Comparison of ENCODE assay signal across 9 cellular contexts in the genomic region with DNA sequence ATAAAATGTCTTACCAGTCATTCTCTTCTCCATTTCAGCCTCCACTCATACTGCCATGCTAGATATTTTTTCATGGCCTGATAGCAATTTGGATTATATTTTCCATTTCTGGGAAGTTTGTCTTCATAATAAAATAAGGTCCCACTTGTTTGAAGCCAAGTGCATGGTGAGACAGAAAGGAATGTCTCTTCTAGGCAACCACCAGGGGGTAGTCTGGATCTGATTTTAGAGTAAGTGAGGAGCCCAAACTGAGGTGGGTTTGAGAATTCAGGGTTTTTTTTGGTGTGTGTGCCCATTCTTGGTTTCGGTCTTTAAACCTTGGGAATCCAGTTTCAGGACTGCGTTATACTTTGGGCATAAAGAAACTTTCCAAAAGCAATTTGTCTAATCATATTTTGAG.
DNase-seq lines count a peak whose midpoint lies in the region; ATAC-seq and TF ChIP-seq lines count a peak whose summit lies in the region.
"Had no signal": no experiment of that assay in that cellular context is flagged by ENCODE, and none has a peak within 500 bp of the region (broad histone marks: within the 10 kb centered on the region; RNA-seq: fewer than 3 reads in every experiment).

No MANE protein-coding gene starts in this region.

- H3K36me3 ChIP-seq in mammary epithelial cell (ENCODE audit: insufficient read depth, low read length) = no peaks in the 10 kb centered on the region
- no peaks in the 10 kb centered on the region for H3K36me3 ChIP-seq in mesenchymal stem cell (ENCODE audit: control insufficient read depth in 1 of 2, insufficient read depth in 2 of 2, low read depth in 1 of 2, low read length in 2 of 2)

- ATAC-seq in GM21381 (IDR thresholded peaks at IDR 0.05; ENCODE audit: unreplicated experiment) = peak; percentile 61
- no peak for ATAC-seq in HG03521 (IDR thresholded peaks at IDR 0.05; ENCODE audit: unreplicated experiment)
- ATAC-seq: naive thymus-derived CD8-positive, alpha-beta T cell had no signal

- H3K79me2 ChIP-seq in mammary epithelial cell (ENCODE audit: insufficient read depth, low read length) = no peaks in the 10 kb centered on the region

- H3K27me3 ChIP-seq in mammary epithelial cell (ENCODE audit: insufficient read depth, low read length) (no peaks in the 10 kb centered on the region), mesenchymal stem cell (ENCODE audit: control insufficient read depth in 1 of 2, insufficient read depth in 1 of 2, low read length in 2 of 2) (no peaks in the 10 kb centered on the region)

- no peak overlapping the region for H3K27ac ChIP-seq in mammary epithelial cell (ENCODE audit: insufficient read depth, low read depth, low read length)
- H3K27ac ChIP-seq in mesenchymal stem cell (ENCODE audit: low read length, poor library complexity, severe bottlenecking) = no peak overlapping the region

- no peak overlapping the region for H3K23ac ChIP-seq in mesenchymal stem cell (ENCODE audit: low read length in 2 of 2)

- H3K14ac ChIP-seq in mesenchymal stem cell (ENCODE audit: low read length in 2 of 2) = no peak overlapping the region

- H3K18ac ChIP-seq in mesenchymal stem cell (ENCODE audit: low read depth in 1 of 2, low read length in 2 of 2) = no peak overlapping the region

- no peak overlapping the region for H2AFZ ChIP-seq in mammary epithelial cell (ENCODE audit: low read depth, low read length)
- no peak overlapping the region for H2AFZ ChIP-seq in mesenchymal stem cell (ENCODE audit: low read depth, low read length)

- H2BK15ac ChIP-seq in mesenchymal stem cell (ENCODE audit: low read depth, poor library complexity, severe bottlenecking) = no peak overlapping the region

- no peak overlapping the region for H2BK120ac ChIP-seq in mesenchymal stem cell (ENCODE audit: low read depth, low read length)

- DNase-seq in A172 (ENCODE audit: low spot score) (peak; percentile 56), NCI-H2081 (lab: John Stamatoyannopoulos, UW) (peak; percentile 67), mammary epithelial cell (peak; percentile 14), non-pigmented ciliary epithelial cell (ENCODE audit: low read depth) (peak; percentile 1), NK-92 (lab: John Stamatoyannopoulos, UW; ENCODE audit: unreplicated experiment) (no peak), mesenchymal stem cell (no peak)

- no peak overlapping the region for H4K91ac ChIP-seq in mesenchymal stem cell (ENCODE audit: low read length)

- no peaks in the 10 kb centered on the region for H3K79me1 ChIP-seq in mesenchymal stem cell (replicated peaks; ENCODE audit: low read length, poor library complexity, severe bottlenecking)

- no peak overlapping the region for H3K4ac ChIP-seq in mesenchymal stem cell (ENCODE audit: low read depth in 1 of 2, low read length in 2 of 2)

- H2AK5ac ChIP-seq in mesenchymal stem cell (ENCODE audit: low read length, severe bottlenecking) = no peak overlapping the region

- peak; percentile 53 to 70 for TF ChIP-seq CTCF in mammary epithelial cell (conservative IDR thresholded peaks at IDR 0.05 in 1 of 2, IDR thresholded peaks at IDR 0.05 in 1 of 2; ENCODE audit: extremely low read depth in 1 of 2, insufficient read depth in 1 of 2, low read depth in 1 of 2, low read length in 2 of 2)

- H3K9me3 ChIP-seq in mammary epithelial cell (replicated peaks; ENCODE audit: insufficient read depth, low read length) (no peaks in the 10 kb centered on the region), mesenchymal stem cell (ENCODE audit: control insufficient read depth, low read length) (no peaks in the 10 kb centered on the region)

- no peak overlapping the region for H2BK5ac ChIP-seq in mesenchymal stem cell (ENCODE audit: low read depth, low read length, poor library complexity, severe bottlenecking)

- H3K9ac ChIP-seq in mammary epithelial cell (ENCODE audit: insufficient read depth, low read length) = no peak overlapping the region
- H3K9ac ChIP-seq in mesenchymal stem cell (ENCODE audit: low read length) = no peak overlapping the region

- no peak overlapping the region for H2BK12ac ChIP-seq in mesenchymal stem cell (ENCODE audit: low read length in 2 of 2)

- in situ Hi-C loops in mammary epithelial cell (cut with MboI; ENCODE audit: low sequenced_read_pairs in 2 of 2) = loop anchor here (25.0 kb wide), 2 partner anchors 299 to 349 kb away; no protein-coding TSS in a partner anchor

- no TSS peak for BruUV-seq in mammary epithelial cell (replicated peaks; lab: Mats Ljungman, UMichigan)

- H3K4me2 ChIP-seq in mammary epithelial cell (ENCODE audit: insufficient read depth, low read depth, low read length) (no peak overlapping the region), mesenchymal stem cell (ENCODE audit: low read length, poor library complexity, severe bottlenecking) (no peak overlapping the region)

- H4K8ac ChIP-seq in mesenchymal stem cell (ENCODE audit: low read length) = no peak overlapping the region

- H3K4me3 ChIP-seq in mammary epithelial cell (replicated peaks in 1 of 3; ENCODE audit: insufficient read depth in 1 of 3, low read depth in 2 of 3, low read length in 3 of 3) (no peak overlapping the region), mesenchymal stem cell (ENCODE audit: insufficient read depth in 1 of 2, low read depth in 1 of 2, low read length in 2 of 2) (no peak overlapping the region)

- CTCF ChIA-PET in mammary epithelial cell (lab: Charles Lee; ENCODE audit: low non-redundant PET) = no interaction called here

- dilution Hi-C loops in mammary epithelial cell (cut with HindIII; ENCODE audit: low sequenced_read_pairs) = no loop called here

- H3K4me1 ChIP-seq in mammary epithelial cell (ENCODE audit: insufficient read depth, low read length) = no peaks in the 10 kb centered on the region
- H3K4me1 ChIP-seq in mesenchymal stem cell (ENCODE audit: control insufficient read depth, insufficient read depth, low read depth, low read length) = no peaks in the 10 kb centered on the region

- 37% methylated on average over 2 of the region's 2 CpGs for WGBS in mammary epithelial cell (ENCODE audit: low coverage, missing lambda C conversion rate)
- 82% methylated on average over 2 of the region's 2 CpGs for WGBS in mesenchymal stem cell

- intact Hi-C loops in mammary epithelial cell (cut with micrococcal nuclease) = loop anchor here (1.0 kb wide), 4 partner anchors 237 to 356 kb away; partner anchors contain the start of gene RPRM

- no peaks in the 10 kb centered on the region for H4K20me1 ChIP-seq in mammary epithelial cell (ENCODE audit: insufficient read depth, low read length)

Comparison
In these comparisons a context has a peak if more than half of its experiments do, and no peak if none do; other contexts are left out.
1. DNase-seq: peak in A172 (single experiment), NCI-H2081 (2 of 2), mammary epithelial cell (single experiment) and non-pigmented ciliary epithelial cell (single experiment); none in NK-92 (single experiment) and mesenchymal stem cell (single experiment).